In genomic region chr5:145835839-145836222, GRCh38 we compare ENCODE assay signal across 8 cellular contexts. TPM values are rescaled to one million over a fixed set of nuclear protein-coding genes. Genes with fewer than 3 reads are reported as not detected.
DNase-seq lines count a peak whose midpoint lies in the region; ATAC-seq and TF ChIP-seq lines count a peak whose summit lies in the region.

No MANE protein-coding gene starts in this region.

- H3K27ac ChIP-seq in gastrocnemius medialis: peak overlapping the region; percentile 56 to 77 (median 65)

- H3K4me3 Mint-ChIP-seq in T-helper 17 cell (peak overlapping the region; percentile 87), glutamatergic neuron (ENCODE audit: unreplicated experiment) (peak overlapping the region; percentile 64)

- peak overlapping the region; percentile 63 to 75 (median 67) for H3K4me3 ChIP-seq in gastrocnemius medialis

- ATAC-seq in GM19438 (IDR thresholded peaks at IDR 0.05; ENCODE audit: low read depth, unreplicated experiment) (peak; percentile 16), T-helper 17 cell (peak; percentile 36), gastrocnemius medialis (peak; percentile 11 to 20), HG03520 (IDR thresholded peaks at IDR 0.05; ENCODE audit: unreplicated experiment) (no peak), HG03571 (IDR thresholded peaks at IDR 0.05; ENCODE audit: unreplicated experiment) (no peak)

- H3K36me3 Mint-ChIP-seq in T-helper 17 cell (ENCODE audit: low read depth): no peaks in the 10 kb centered on the region
- no peaks in the 10 kb centered on the region for H3K36me3 Mint-ChIP-seq in glutamatergic neuron (ENCODE audit: unreplicated experiment)

- DNase-seq in T-helper 17 cell: no peak
- no peak for DNase-seq in glutamatergic neuron
- DNase-seq in gastrocnemius medialis: no peak
- no peak for DNase-seq in COR-L47 (lab: John Stamatoyannopoulos, UW)
- no peak for DNase-seq in activated gamma-delta T cell treated with Interleukin-2 at 50 U/mL for 16 hours

- intact Hi-C loops in gastrocnemius medialis (cut with DNase I; ENCODE audit: low total_unique reads): loop anchor here (5.0 to 10.0 kb wide), 2 partner anchors 139 to 211 kb away; no protein-coding TSS in a partner anchor

- no peaks in the 10 kb centered on the region for H3K27me3 ChIP-seq in gastrocnemius medialis

- H3K9me3 Mint-ChIP-seq in glutamatergic neuron (ENCODE audit: unreplicated experiment): no peaks in the 10 kb centered on the region

- H3K36me3 ChIP-seq in gastrocnemius medialis: no peaks in the 10 kb centered on the region

- peaks cover 2 to 7% of the 10 kb centered on the region in 2 donors for H3K4me1 ChIP-seq in gastrocnemius medialis

- no peak for TF ChIP-seq POLR2A in gastrocnemius medialis (IDR thresholded peaks at IDR 0.05)

- in situ Hi-C loops in gastrocnemius medialis (cut with MboI; ENCODE audit: low sequenced_read_pairs in 4 of 4): loop anchor here in 2 of 4 donors (25.0 kb wide), 1 partner anchor 1649 kb away; no protein-coding TSS in a partner anchor

- H3K27me3 Mint-ChIP-seq in T-helper 17 cell (peaks cover 13% of the 10 kb centered on the region), glutamatergic neuron (ENCODE audit: unreplicated experiment) (no peaks in the 10 kb centered on the region)

- H3K4me1 Mint-ChIP-seq in T-helper 17 cell (peaks cover 20% of the 10 kb centered on the region), glutamatergic neuron (ENCODE audit: low read depth, unreplicated experiment) (no peaks in the 10 kb centered on the region)

- no peak for TF ChIP-seq CTCF in glutamatergic neuron (IDR thresholded peaks at IDR 0.05; ENCODE audit: partially characterized antibody, unreplicated experiment)
- TF ChIP-seq CTCF in gastrocnemius medialis (IDR thresholded peaks at IDR 0.05 in 4 of 5, conservative IDR thresholded peaks at IDR 0.05 in 1 of 5): no peak

- H3K27ac Mint-ChIP-seq in T-helper 17 cell (no peak overlapping the region), glutamatergic neuron (ENCODE audit: unreplicated experiment) (no peak overlapping the region)

- no peaks in the 10 kb centered on the region for H3K9me3 ChIP-seq in T-helper 17 cell (ENCODE audit: control insufficient read depth, low read length, poor library complexity, severe bottlenecking)
- no peaks in the 10 kb centered on the region for H3K9me3 ChIP-seq in gastrocnemius medialis

RNA-seq across cellular contexts. Expression of gene PRELID2, which starts 0.7 kb away (rescaled TPM):
- 1 to 10 TPM; 1.2 to 3.0 TPM for total RNA-seq in T-helper 17 cell
- 4.6 TPM for total RNA-seq in glutamatergic neuron (ENCODE audit: unreplicated experiment)
- 1 to 10 TPM in 3 of 4 donors, not detected in 1; 1.1 to 6.7 (median 1.2) TPM for total RNA-seq in gastrocnemius medialis

RNA-seq across cellular contexts. Expression of gene GRXCR2, which starts 37.0 kb away (rescaled TPM):
- total RNA-seq in T-helper 17 cell (not detected), glutamatergic neuron (ENCODE audit: unreplicated experiment) (not detected), gastrocnemius medialis (not detected)

Comparison
In these comparisons a context has a peak if more than half of its experiments do, and no peak if none do; other contexts are left out.
1. ATAC-seq: peak in GM19438 (single experiment), T-helper 17 cell (single experiment) and gastrocnemius medialis (2 of 2); none in HG03520 (single experiment) and HG03571 (single experiment).